In genomic region chr19:7926021-7926726, GRCh38 we compare ENCODE assay signal across 8 cellular contexts. TPM values are rescaled to one million over a fixed set of nuclear protein-coding genes. Genes with fewer than 3 reads are reported as not detected.
DNase-seq lines count a peak whose midpoint lies in the region; ATAC-seq and TF ChIP-seq lines count a peak whose summit lies in the region.

CTXN1 (minus strand) TSS chr19:7926135; CDS start chr19:7925538, 597 bp downstream.

- no peaks in the 10 kb centered on the region for H3K27me3 ChIP-seq in SJCRH30
- H3K27me3 ChIP-seq in tibial artery: peaks cover 0 to 4% of the 10 kb centered on the region in 2 donors

- POLR2A ChIA-PET in HEK293 (lab: Yijun Ruan, JAX): interaction anchor here (0.6 to 1.6 kb wide), 4 partner anchors 8 to 321 kb away, joined by 3 to 5 read pairs (median 4); partner anchors contain the start of gene TIMM44

- DNase-seq in AG08395 (ENCODE audit: low spot score) (peak; percentile 77), SJCRH30 (peak; percentile 65 to 70), glomerular visceral epithelial cell (ENCODE audit: extremely low spot score) (peak; percentile 70), osteocyte (ENCODE audit: extremely low spot score, unreplicated experiment) (peak; percentile 93), tibial artery (peak; percentile 64 to 84)
- peak; percentile 81 for DNase-seq in activated naive CD4-positive, alpha-beta T cell treated with Interleukin-2 at 50 U/mL for 16 hours

- peaks cover 11% of the 10 kb centered on the region for H3K36me3 Mint-ChIP-seq in osteocyte (ENCODE audit: unreplicated experiment)

- H3K36me3 ChIP-seq in HEK293 (ENCODE audit: control insufficient read depth in 2 of 2, insufficient read depth in 1 of 2, low read length in 2 of 2): peaks cover 6 to 36% of the 10 kb centered on the region in 2 experiments; a peak in 2 of 3 replicates
- no peaks in the 10 kb centered on the region; the same call in 1 of the 2 replicates for H3K36me3 ChIP-seq in SJCRH30
- H3K36me3 ChIP-seq in tibial artery: peaks cover 9 to 26% (median 19%) of the 10 kb centered on the region in 3 donors

- peak within 1 kb of the TSS; percentile 80 for H3K27ac Mint-ChIP-seq in osteocyte (ENCODE audit: unreplicated experiment)

- H3K4me1 ChIP-seq in HEK293 (ENCODE audit: control insufficient read depth, insufficient read depth, low read length) (peaks cover 17% of the 10 kb centered on the region), SJCRH30 (peaks cover 8% of the 10 kb centered on the region; the same call in 1 of the 2 replicates), tibial artery (peaks cover 4 to 97% (median 91%) of the 10 kb centered on the region in 4 donors)

- peak within 1 kb of the TSS; percentile 79 for H3K4me3 Mint-ChIP-seq in osteocyte (ENCODE audit: unreplicated experiment)

- TF ChIP-seq CTCF in HEK293 (tag by site-specific recombination; IDR thresholded peaks at IDR 0.05) (no peak), osteocyte (IDR thresholded peaks at IDR 0.05) (no peak), tibial artery (IDR thresholded peaks at IDR 0.05) (peak in 1 of 2 experiments; percentile 12)

- H3K4me3 ChIP-seq in HEK293 (ENCODE audit: low read depth, low read length): peak within 1 kb of the TSS; percentile 33
- peak within 1 kb of the TSS; percentile 55 for H3K4me3 ChIP-seq in SJCRH30
- H3K4me3 ChIP-seq in tibial artery: peak within 1 kb of the TSS; percentile 49 to 61

- H3K9me3 ChIP-seq in HEK293 (ENCODE audit: control insufficient read depth, insufficient read depth, low read depth, low read length) (no peaks in the 10 kb centered on the region), SJCRH30 (replicated peaks) (no peaks in the 10 kb centered on the region), tibial artery (no peaks in the 10 kb centered on the region)

- H3K27ac ChIP-seq in HEK293 (ENCODE audit: extremely low read depth, low read depth, low read length) (peak within 1 kb of the TSS; percentile 48; the same call in 1 of the 2 replicates), SJCRH30 (no peak within 1 kb of the TSS), tibial artery (peak within 1 kb of the TSS; percentile 91 to 96)

- H3K27me3 Mint-ChIP-seq in osteocyte (ENCODE audit: unreplicated experiment): no peaks in the 10 kb centered on the region

- ATAC-seq in GM19395 (IDR thresholded peaks at IDR 0.05; ENCODE audit: unreplicated experiment): no peak

- no peaks in the 10 kb centered on the region for H3K9me3 Mint-ChIP-seq in osteocyte (ENCODE audit: unreplicated experiment)

- CTCF ChIA-PET in HEK293 (lab: Yijun Ruan, JAX): interaction anchor here (0.5 to 2.2 kb wide), 7 partner anchors 9 to 1546 kb away, joined by 3 to 11 read pairs (median 4); partner anchors contain the start of gene TIMM44

- peaks cover 49% of the 10 kb centered on the region for H3K4me1 Mint-ChIP-seq in osteocyte (ENCODE audit: unreplicated experiment)

- intact Hi-C loops in tibial artery (cut with DNase I; ENCODE audit: low total_unique reads): no loop called here

TF ChIP-seq in HEK293, 187 proteins besides CTCF, POLR2A, EP300 and RAD21 (continues in another document):
- TF ChIP-seq ZNF121 (tag by site-specific recombination; IDR thresholded peaks at IDR 0.05) (no peak), ZNF155 (tag by site-specific recombination; IDR thresholded peaks at IDR 0.05) (no peak), SP3 (tag by site-specific recombination; IDR thresholded peaks at IDR 0.05) (peak; percentile 49; the same call in 1 of the 2 replicates), KLF7 (tag by site-specific recombination; IDR thresholded peaks at IDR 0.05; ENCODE audit: borderline replicate concordance) (no peak), TSHZ1 (tag by site-specific recombination; IDR thresholded peaks at IDR 0.05; ENCODE audit: borderline replicate concordance) (no peak), ATF2 (tag by site-specific recombination; IDR thresholded peaks at IDR 0.05; ENCODE audit: low read depth) (no peak), ZNF140 (tag by site-specific recombination; IDR thresholded peaks at IDR 0.05) (no peak), OSR2 (tag by site-specific recombination; IDR thresholded peaks at IDR 0.05) (no peak), ZBTB7A (tag by site-specific recombination; IDR thresholded peaks at IDR 0.05; ENCODE audit: low read depth) (no peak), ZNF211 (tag by site-specific recombination; IDR thresholded peaks at IDR 0.05; ENCODE audit: low read depth) (no peak), ZNF354C (tag by site-specific recombination; IDR thresholded peaks at IDR 0.05; ENCODE audit: borderline replicate concordance, low read depth) (no peak), ZNF654 (tag by site-specific recombination; IDR thresholded peaks at IDR 0.05; ENCODE audit: low read depth) (no peak), ZNF37A (tag by site-specific recombination; IDR thresholded peaks at IDR 0.05) (no peak), ZNF701 (tag by site-specific recombination; IDR thresholded peaks at IDR 0.05) (no peak), ZSCAN16 (tag by site-specific recombination; IDR thresholded peaks at IDR 0.05) (no peak), ZNF148 (tag by site-specific recombination; IDR thresholded peaks at IDR 0.05; ENCODE audit: borderline replicate concordance) (no peak)

RNA-seq across cellular contexts. Expression of gene CTXN1, which starts in this region (rescaled TPM):
- 1.0 TPM in 2 replicates for total RNA-seq in SJCRH30 (2014; rRNA removed; shearing (Covaris generic))
- total RNA-seq in osteocyte: 28.7 and 28.8 TPM in 2 replicates

Comparison
In these comparisons a context has a peak if more than half of its experiments do, and no peak if none do; other contexts are left out.
1. RNA of gene CTXN1 (total RNA-seq): 28.7 to 28.8 TPM in osteocyte; 1.0 TPM in SJCRH30; every median in the first group is over 10 times any median in the second.
2. Peak in every context shown above with its lines, with median percentiles within 50 percentile points of each other: DNase-seq and H3K4me3 ChIP-seq.